1 cellular context compared by ENCODE assay signal in genomic region chr15:33344111-33344510, GRCh38.
TF ChIP-seq lines count a peak whose summit lies in the region.

No MANE protein-coding gene starts in this region.

TF ChIP-seq in GM12878, 131 proteins besides CTCF, POLR2A, EP300 and RAD21 (continued from another document):
- TF ChIP-seq SPI1 (IDR thresholded peaks at IDR 0.05; ENCODE audit: borderline replicate concordance, insufficient read depth, low read depth, low read length): peak; percentile 45; the same call in 1 of the 2 replicates
- no peak for TF ChIP-seq NR2C2 (IDR thresholded peaks at IDR 0.05; ENCODE audit: borderline replicate concordance, control insufficient read depth, insufficient read length, low read depth)
- peak in 1 of 2 experiments; percentile 8; a peak in 1 of 4 replicates for TF ChIP-seq BHLHE40 (IDR thresholded peaks at IDR 0.05; ENCODE audit: borderline replicate concordance in 1 of 2, low read depth in 2 of 2, low read length in 1 of 2)
- TF ChIP-seq POLR2AphosphoS5 (IDR thresholded peaks at IDR 0.05; ENCODE audit: low read length): no peak
- TF ChIP-seq SMAD5 (IDR thresholded peaks at IDR 0.05; ENCODE audit: low read depth): no peak
- peak; percentile 39; the same call in 1 of the 2 replicates for TF ChIP-seq BACH1 (IDR thresholded peaks at IDR 0.05; ENCODE audit: borderline replicate concordance)
- no peak for TF ChIP-seq NFIC (IDR thresholded peaks at IDR 0.05; ENCODE audit: low read depth, low read length)
- TF ChIP-seq ZNF592 (IDR thresholded peaks at IDR 0.05): no peak
- TF ChIP-seq PRDM15 (CRISPR knock-in tag; IDR thresholded peaks at IDR 0.05): no peak
- no peak for TF ChIP-seq ETV6 (conservative IDR thresholded peaks at IDR 0.05 in 1 of 2, IDR thresholded peaks at IDR 0.05 in 1 of 2; ENCODE audit: borderline replicate concordance in 1 of 2, low read depth in 1 of 2)
